Comparison of ENCODE assay signal across 3 cellular contexts in the genomic region with DNA sequence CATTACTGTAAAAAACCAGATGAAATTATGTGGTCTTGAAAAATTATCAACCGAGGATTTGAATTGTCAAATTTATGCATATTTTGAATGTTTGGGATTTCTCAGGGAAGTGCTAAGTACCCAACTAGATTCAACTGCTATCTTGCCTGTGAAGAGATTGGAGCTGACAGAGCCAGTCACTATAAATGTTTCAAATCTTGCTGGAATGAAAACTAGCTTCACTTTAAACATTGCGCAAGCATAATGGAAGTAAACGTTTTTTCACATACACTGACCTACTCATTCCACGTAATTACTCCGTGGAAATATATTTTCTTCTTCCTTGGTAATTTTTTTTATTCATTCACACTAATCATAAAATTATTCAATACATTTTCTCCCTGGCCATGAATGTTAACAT.
TF ChIP-seq lines count a peak whose summit lies in the region.

No MANE protein-coding gene starts in this region.

TF ChIP-seq in A549, 52 proteins besides CTCF, POLR2A, EP300 and RAD21:
- TF ChIP-seq ZC3H11A (IDR thresholded peaks at IDR 0.05) (no peak), CEBPB (IDR thresholded peaks at IDR 0.05) (peak; percentile 81 to 86; a peak in 3 of 4 replicates), CHD4 (IDR thresholded peaks at IDR 0.05; ENCODE audit: borderline replicate concordance) (no peak)

TF ChIP-seq in IMR-90, 13 proteins besides CTCF, POLR2A, EP300 and RAD21:
- TF ChIP-seq CEBPB (IDR thresholded peaks at IDR 0.05; ENCODE audit: low read depth, low read length): peak; percentile 99
- no peak for TF ChIP-seq MAFK (IDR thresholded peaks at IDR 0.05; ENCODE audit: low read depth, low read length)

TF ChIP-seq in K562, 482 proteins besides CTCF, POLR2A, EP300 and RAD21:
- TF ChIP-seq FOXA1 (IDR thresholded peaks at IDR 0.05; ENCODE audit: borderline replicate concordance): no peak
- TF ChIP-seq EZH2 (IDR thresholded peaks at IDR 0.05; ENCODE audit: borderline replicate concordance, low read depth, low read length): no peak
- TF ChIP-seq ZKSCAN1 (IDR thresholded peaks at IDR 0.05; ENCODE audit: low read depth, low read length): no peak
- TF ChIP-seq CEBPG (CRISPR knock-in tag; IDR thresholded peaks at IDR 0.05): no peak
- TF ChIP-seq CEBPG (tag; conservative IDR thresholded peaks at IDR 0.05 in 1 of 2, IDR thresholded peaks at IDR 0.05 in 1 of 2): peak in 1 of 2 experiments; percentile 81; a peak in 2 of 4 replicates
- TF ChIP-seq, protein P1, sequence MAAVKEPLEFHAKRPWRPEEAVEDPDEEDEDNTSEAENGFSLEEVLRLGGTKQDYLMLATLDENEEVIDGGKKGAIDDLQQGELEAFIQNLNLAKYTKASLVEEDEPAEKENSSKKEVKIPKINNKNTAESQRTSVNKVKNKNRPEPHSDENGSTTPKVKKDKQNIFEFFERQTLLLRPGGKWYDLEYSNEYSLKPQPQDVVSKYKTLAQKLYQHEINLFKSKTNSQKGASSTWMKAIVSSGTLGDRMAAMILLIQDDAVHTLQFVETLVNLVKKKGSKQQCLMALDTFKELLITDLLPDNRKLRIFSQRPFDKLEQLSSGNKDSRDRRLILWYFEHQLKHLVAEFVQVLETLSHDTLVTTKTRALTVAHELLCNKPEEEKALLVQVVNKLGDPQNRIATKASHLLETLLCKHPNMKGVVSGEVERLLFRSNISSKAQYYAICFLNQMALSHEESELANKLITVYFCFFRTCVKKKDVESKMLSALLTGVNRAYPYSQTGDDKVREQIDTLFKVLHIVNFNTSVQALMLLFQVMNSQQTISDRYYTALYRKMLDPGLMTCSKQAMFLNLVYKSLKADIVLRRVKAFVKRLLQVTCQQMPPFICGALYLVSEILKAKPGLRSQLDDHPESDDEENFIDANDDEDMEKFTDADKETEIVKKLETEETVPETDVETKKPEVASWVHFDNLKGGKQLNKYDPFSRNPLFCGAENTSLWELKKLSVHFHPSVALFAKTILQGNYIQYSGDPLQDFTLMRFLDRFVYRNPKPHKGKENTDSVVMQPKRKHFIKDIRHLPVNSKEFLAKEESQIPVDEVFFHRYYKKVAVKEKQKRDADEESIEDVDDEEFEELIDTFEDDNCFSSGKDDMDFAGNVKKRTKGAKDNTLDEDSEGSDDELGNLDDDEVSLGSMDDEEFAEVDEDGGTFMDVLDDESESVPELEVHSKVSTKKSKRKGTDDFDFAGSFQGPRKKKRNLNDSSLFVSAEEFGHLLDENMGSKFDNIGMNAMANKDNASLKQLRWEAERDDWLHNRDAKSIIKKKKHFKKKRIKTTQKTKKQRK (IDR thresholded peaks at IDR 0.05; ENCODE audit: borderline replicate concordance, low read depth, low read length): no peak
- TF ChIP-seq CEBPB (tag; IDR thresholded peaks at IDR 0.05): peak; percentile 67
- no peak for TF ChIP-seq XRCC3 (IDR thresholded peaks at IDR 0.05)
